8 cellular contexts compared by ENCODE assay signal in the genomic region with DNA sequence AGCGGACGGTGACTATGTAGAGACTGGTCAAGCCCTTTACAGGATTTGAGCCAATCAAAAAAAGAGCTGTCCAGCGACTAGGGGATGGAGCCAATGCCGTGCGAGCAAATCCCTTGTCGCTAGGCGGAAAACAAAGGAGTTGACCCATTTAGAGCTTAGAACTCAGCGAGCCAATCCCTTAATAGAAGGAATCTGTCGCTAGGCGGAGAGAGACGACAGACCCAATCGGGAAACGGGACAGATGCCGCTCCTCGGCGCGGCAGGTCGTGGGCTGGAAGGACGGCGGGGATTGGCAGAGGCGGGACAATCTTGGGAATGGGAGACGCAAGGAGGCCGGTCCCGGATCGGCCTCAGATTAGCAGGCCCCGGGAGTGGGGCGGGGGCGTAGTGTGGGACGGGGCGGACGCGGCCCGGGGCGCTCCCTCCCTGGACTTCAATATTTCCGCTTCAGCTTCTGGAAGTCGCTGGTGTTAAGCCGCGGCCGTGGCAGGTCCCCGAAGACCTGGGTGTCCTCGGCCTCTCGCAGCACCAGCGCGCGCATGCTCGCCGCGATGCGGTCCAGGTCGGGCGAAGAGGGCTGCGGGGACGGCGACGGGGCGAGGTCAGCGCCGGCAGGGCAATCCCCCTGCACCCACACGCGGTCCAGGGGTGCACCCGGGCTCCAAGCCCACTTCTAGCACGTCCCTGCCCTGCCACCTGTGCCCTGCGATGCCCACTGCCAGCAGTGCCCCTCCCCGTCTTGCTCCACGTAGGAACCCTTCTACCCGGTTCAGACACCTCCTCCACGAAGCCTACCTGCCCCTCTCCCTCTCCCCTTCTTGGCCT. TPM values are rescaled to one million over a fixed set of nuclear protein-coding genes. Genes with fewer than 3 reads are reported as not detected.
DNase-seq lines count a peak whose midpoint lies in the region; ATAC-seq and TF ChIP-seq lines count a peak whose summit lies in the region.

No MANE protein-coding gene starts in this region.

- H3K27me3 ChIP-seq in left lung = no peaks in the 10 kb centered on the region

- no peak overlapping the region for H3K4me3 Mint-ChIP-seq in CD14-positive monocyte

- peaks cover 0 to 34% of the 10 kb centered on the region in 2 donors for H3K36me3 ChIP-seq in left lung

- H3K27me3 Mint-ChIP-seq in CD14-positive monocyte (ENCODE audit: low read depth in 3 of 3) = peaks cover 0 to 3% (median 0%) of the 10 kb centered on the region in 3 donors

- H3K9me3 ChIP-seq in left lung = no peaks in the 10 kb centered on the region

- H3K9me3 Mint-ChIP-seq in CD14-positive monocyte = no peaks in the 10 kb centered on the region

- peak overlapping the region; percentile 45 to 63 for H3K4me3 ChIP-seq in left lung

- peaks cover 17 to 45% of the 10 kb centered on the region in 2 donors for H3K36me3 Mint-ChIP-seq in CD14-positive monocyte

- peak overlapping the region; percentile 93 to 97 for H3K27ac ChIP-seq in left lung

- ATAC-seq in GM19395 (IDR thresholded peaks at IDR 0.05; ENCODE audit: unreplicated experiment) (peak; percentile 79), HG03565 (IDR thresholded peaks at IDR 0.05; ENCODE audit: unreplicated experiment) (peak; percentile 61), left lung (peak; percentile 80)

- DNase-seq in CD14-positive monocyte (ENCODE audit: low spot score) (peak; percentile 97), NCI-H748 treated with DMSO at 0.1 percent for 48 hours (lab: John Stamatoyannopoulos, UW) (peak; percentile 100), dermis blood vessel endothelial cell (peak; percentile 100), left lung (peak; percentile 94 to 96)
- DNase-seq in activated CD4-positive, alpha-beta T cell treated with anti-CD3 and anti-CD28 coated beads, Interleukin-2, amount 50 U/mL, for 4 hours = peak; percentile 81 to 84
- DNase-seq in stimulated activated CD4-positive, alpha-beta T cell treated with anti-CD3 and anti-CD28 coated beads, Interleukin-2, amount 100 ng/mL, for 4 hours (ENCODE audit: low read depth) = peak; percentile 77

- H3K4me1 Mint-ChIP-seq in CD14-positive monocyte = peaks cover 49% of the 10 kb centered on the region

- peak overlapping the region in 4 of 7 donors; percentile 69 to 92 (median 79) for H3K27ac Mint-ChIP-seq in CD14-positive monocyte

- intact Hi-C loops in CD14-positive monocyte (cut with micrococcal nuclease) (loop anchor here (5.0 kb wide), 3 partner anchors 52 to 102 kb away; partner anchors contain the start of genes AP2A1 (in 1 of the 2), FUZ (in 1 of the 2) and MED25 (in 1 of the 2)), left lung (cut with DNase I) (no loop called here)

- peaks cover 19 to 56% of the 10 kb centered on the region in 2 donors for H3K4me1 ChIP-seq in left lung

- TF ChIP-seq CTCF in CD14-positive monocyte (IDR thresholded peaks at IDR 0.05) (no peak), left lung (IDR thresholded peaks at IDR 0.05) (peak in 1 of 2 donors; percentile 12)

RNA-seq across cellular contexts. Expression of gene PNKP, which starts 2.3 kb away (rescaled TPM):
- polyA plus RNA-seq in CD14-positive monocyte = 10 to 100 TPM; 23.0 to 30.2 TPM
- total RNA-seq in dermis blood vessel endothelial cell (44.3 and 60.4 TPM in 2 replicates), left lung (10 to 100 TPM; 63.0 to 89.5 TPM)

RNA-seq across cellular contexts. Expression of gene AKT1S1, which starts 7.5 kb away (rescaled TPM):
- 1 to 10 TPM; 5.4 to 6.6 TPM for polyA plus RNA-seq in CD14-positive monocyte
- 9.9 and 13.0 TPM in 2 replicates for total RNA-seq in dermis blood vessel endothelial cell
- 10 to 100 TPM; 33.8 to 39.3 TPM for total RNA-seq in left lung

RNA-seq across cellular contexts. Expression of gene TBC1D17, which starts 7.8 kb away (rescaled TPM):
- polyA plus RNA-seq in CD14-positive monocyte = 1 to 10 TPM; 3.1 to 4.5 TPM
- total RNA-seq in dermis blood vessel endothelial cell (7.5 and 13.8 TPM in 2 replicates), left lung (10 to 100 TPM; 35.2 to 43.3 TPM)

RNA-seq across cellular contexts. Expression of gene PTOV1, which starts 18.7 kb away (rescaled TPM):
- polyA plus RNA-seq in CD14-positive monocyte = 10 to 100 TPM; 18.3 to 31.2 TPM
- total RNA-seq in dermis blood vessel endothelial cell (57.2 and 72.9 TPM in 2 replicates), left lung (100 to 1,000 TPM in 1 of 2 donors, 10 to 100 TPM in 1; 96.0 to 133 TPM)

RNA-seq across cellular contexts. Expression of gene IL4I1, which starts 27.0 kb away (rescaled TPM):
- polyA plus RNA-seq in CD14-positive monocyte = 1 to 10 TPM; 7.0 to 7.6 TPM
- total RNA-seq in dermis blood vessel endothelial cell (2.1 and 3.6 TPM in 2 replicates), left lung (1 to 10 TPM; 2.4 to 6.5 TPM)

Comparison
In these comparisons a context has a peak if more than half of its experiments do, and no peak if none do; other contexts are left out.
1. Peak in every context shown above with its lines: DNase-seq, ATAC-seq, H3K4me3 ChIP-seq and H3K27ac ChIP-seq.
2. intact Hi-C loops: an anchor here in CD14-positive monocyte (5.0 kb wide); none called in left lung.